Comparison of ENCODE assay signal across 9 cellular contexts in genomic region chr4:117085185-117085701, GRCh38. TPM values are rescaled to one million over a fixed set of nuclear protein-coding genes. Genes with fewer than 3 reads are reported as not detected.
A peak's percentile ranks its signal among the peaks of the same experiment; 100 is the strongest.
DNase-seq lines count a peak whose midpoint lies in the region; TF ChIP-seq lines count a peak whose summit lies in the region.
"Had no signal": no experiment of that assay in that cellular context is flagged by ENCODE, and none has a peak within 500 bp of the region (broad histone marks: within the 10 kb centered on the region; RNA-seq: fewer than 3 reads in every experiment).

Gene TRAM1L1, minus strand, starts transcription at chr4:117085576. Its CDS starts 183 bp downstream, at chr4:117085393.

- peak; percentile 37 for DNase-seq in activated CD4-positive, alpha-beta T cell treated with anti-CD3 and anti-CD28 coated beads for 48 hours
- no peak for DNase-seq in activated CD4-positive, alpha-beta T cell treated with anti-CD3 and anti-CD28 coated beads for 4 hours
- DNase-seq in Kasumi-1 (lab: John Stamatoyannopoulos, UW): peak; percentile 22 to 40
- peak; percentile 95 for DNase-seq in WERI-Rb-1
- DNase-seq in fibroblast of the conjunctiva (ENCODE audit: low read depth): peak; percentile 61
- DNase-seq in myocyte (ENCODE audit: low read depth): peak; percentile 92
- DNase-seq in vagina (ENCODE audit: extremely low spot score in 2 of 2): no peak
- DNase-seq in T-helper 9 cell: no peak

- H3K36me3 ChIP-seq in WERI-Rb-1 (no peaks in the 10 kb centered on the region), vagina (no peaks in the 10 kb centered on the region)

- TF ChIP-seq CTCF in WERI-Rb-1 (IDR thresholded peaks at IDR 0.05; ENCODE audit: low read depth, low read length) (peak; percentile 55), vagina (IDR thresholded peaks at IDR 0.05) (no peak)

- H3K27me3 ChIP-seq in WERI-Rb-1 (ENCODE audit: insufficient read depth, low read depth, severe bottlenecking) (no peaks in the 10 kb centered on the region), vagina (no peaks in the 10 kb centered on the region)

- peak within 1 kb of the TSS; percentile 71 for H3K4me3 ChIP-seq in WERI-Rb-1 (ENCODE audit: low read depth, low read length)
- H3K4me3 ChIP-seq in vagina: peak within 1 kb of the TSS; percentile 51 to 66

- H3K9me3 ChIP-seq in WERI-Rb-1 (ENCODE audit: severe bottlenecking) (no peaks in the 10 kb centered on the region), vagina (no peaks in the 10 kb centered on the region)

- no peak for TF ChIP-seq POLR2A in vagina (IDR thresholded peaks at IDR 0.05)

- intact Hi-C loops in vagina (cut with DNase I): no loop called here

- H3K27ac ChIP-seq in WERI-Rb-1: peak within 1 kb of the TSS; percentile 74
- no peak within 1 kb of the TSS for H3K27ac ChIP-seq in vagina

- peaks cover 6% of the 10 kb centered on the region for H3K4me1 ChIP-seq in vagina

RNA-seq across cellular contexts. Expression of gene TRAM1L1, which starts in this region (rescaled TPM):
- total RNA-seq in myocyte: 5.7 and 6.2 TPM in 2 replicates
- 2.5 TPM for polyA plus RNA-seq in myocyte (2012)
- 1.5 TPM for total RNA-seq in vagina
- total RNA-seq: CD4-positive, alpha-beta memory T cell had no signal
- polyA plus RNA-seq: CD4-positive, alpha-beta memory T cell had no signal

Comparison
In these comparisons a context has a peak if more than half of its experiments do, and no peak if none do; other contexts are left out.
1. DNase-seq: peak in activated CD4-positive, alpha-beta T cell treated with anti-CD3 and anti-CD28 coated beads for 48 hours (single experiment), Kasumi-1 (2 of 2), WERI-Rb-1 (single experiment), fibroblast of the conjunctiva (single experiment) and myocyte (single experiment); none in activated CD4-positive, alpha-beta T cell treated with anti-CD3 and anti-CD28 coated beads for 4 hours (0 of 2), vagina (0 of 2) and T-helper 9 cell (single experiment).